Comparison of ENCODE assay signal across 18 cellular contexts in genomic region chr1:194629011-194629410, GRCh38.
"Had no signal": no experiment of that assay in that cellular context is flagged by ENCODE, and none has a peak within 500 bp of the region (broad histone marks: within the 10 kb centered on the region; RNA-seq: fewer than 3 reads in every experiment).

No MANE protein-coding gene starts in this region.

- H3K4me3 Mint-ChIP-seq: naive thymus-derived CD8-positive, alpha-beta T cell; type B pancreatic cell had no signal

- H3K4me1 Mint-ChIP-seq: naive thymus-derived CD8-positive, alpha-beta T cell had no signal

- H3K4me3 ChIP-seq: colonic mucosa, gastrocnemius medialis, heart right ventricle, mucosa of descending colon, suprapubic skin, thyroid gland had no signal

- H3K27ac ChIP-seq: colonic mucosa, gastrocnemius medialis, heart right ventricle, suprapubic skin, thyroid gland had no signal

- ATAC-seq: gastrocnemius medialis; heart right ventricle; mucosa of descending colon; naive thymus-derived CD8-positive, alpha-beta T cell; right cardiac atrium had no signal

- H3K9me3 Mint-ChIP-seq: type B pancreatic cell had no signal

- H3K36me3 ChIP-seq: colonic mucosa, gastrocnemius medialis, heart right ventricle, suprapubic skin, thyroid gland had no signal

- FAIRE-seq: islet of Langerhans, small intestine, urothelium cell line had no signal

- H3K4me1 ChIP-seq: colonic mucosa, gastrocnemius medialis, heart right ventricle, suprapubic skin, thyroid gland had no signal

- H3K36me3 Mint-ChIP-seq: type B pancreatic cell had no signal

- H3K9me3 ChIP-seq: colonic mucosa, gastrocnemius medialis, mucosa of descending colon, thyroid gland had no signal

- H3K27me3 Mint-ChIP-seq: type B pancreatic cell had no signal

- H3K27me3 ChIP-seq: colonic mucosa, gastrocnemius medialis, heart right ventricle, suprapubic skin, thyroid gland had no signal

- DNase-seq: colonic mucosa; dermis blood vessel endothelial cell; gastrocnemius medialis; heart right ventricle; hypothalamus; kidney glomerular epithelial cell; mucosa of descending colon; naive thymus-derived CD8-positive, alpha-beta T cell; posterior cingulate gyrus; right cardiac atrium; small intestine; stimulated activated CD4-positive, alpha-beta T cell treated with anti-CD3 and anti-CD28 coated beads, Interleukin-12 subunit alpha, Interleukin-12 subunit beta, amount 100 ng/mL, for 4 hours; stimulated activated naive CD4-positive, alpha-beta T cell treated with Interleukin-2 at 50 U/mL for 16 hours; thyroid gland had no signal

- H3K27ac Mint-ChIP-seq: naive thymus-derived CD8-positive, alpha-beta T cell; type B pancreatic cell had no signal
